1 cellular context compared by ENCODE assay signal in genomic region chr6:163169521-163169920, GRCh38.
TF ChIP-seq lines count a peak whose summit lies in the region.

No MANE protein-coding gene starts in this region.

TF ChIP-seq in K562, 482 proteins besides CTCF, POLR2A, EP300 and RAD21 (continued from another document):
- TF ChIP-seq CHD7 (IDR thresholded peaks at IDR 0.05; ENCODE audit: low read depth, low read length) (no peak), ARID1B (IDR thresholded peaks at IDR 0.05) (no peak), EZH2 (IDR thresholded peaks at IDR 0.05; ENCODE audit: borderline replicate concordance, low read depth, low read length) (no peak)
